1 cellular context compared by ENCODE assay signal in genomic region chr2:72630767-72631166, GRCh38.
TF ChIP-seq lines count a peak whose summit lies in the region.

No MANE protein-coding gene starts in this region.

TF ChIP-seq in endothelial cell of umbilical vein, 7 proteins besides CTCF, POLR2A, EP300 and RAD21 (continued from another document):
- TF ChIP-seq MAX (IDR thresholded peaks at IDR 0.05; ENCODE audit: insufficient read depth, insufficient read length) (no peak), MYC (IDR thresholded peaks at IDR 0.05; ENCODE audit: low read depth, low read length) (no peak)
